In the genomic region with DNA sequence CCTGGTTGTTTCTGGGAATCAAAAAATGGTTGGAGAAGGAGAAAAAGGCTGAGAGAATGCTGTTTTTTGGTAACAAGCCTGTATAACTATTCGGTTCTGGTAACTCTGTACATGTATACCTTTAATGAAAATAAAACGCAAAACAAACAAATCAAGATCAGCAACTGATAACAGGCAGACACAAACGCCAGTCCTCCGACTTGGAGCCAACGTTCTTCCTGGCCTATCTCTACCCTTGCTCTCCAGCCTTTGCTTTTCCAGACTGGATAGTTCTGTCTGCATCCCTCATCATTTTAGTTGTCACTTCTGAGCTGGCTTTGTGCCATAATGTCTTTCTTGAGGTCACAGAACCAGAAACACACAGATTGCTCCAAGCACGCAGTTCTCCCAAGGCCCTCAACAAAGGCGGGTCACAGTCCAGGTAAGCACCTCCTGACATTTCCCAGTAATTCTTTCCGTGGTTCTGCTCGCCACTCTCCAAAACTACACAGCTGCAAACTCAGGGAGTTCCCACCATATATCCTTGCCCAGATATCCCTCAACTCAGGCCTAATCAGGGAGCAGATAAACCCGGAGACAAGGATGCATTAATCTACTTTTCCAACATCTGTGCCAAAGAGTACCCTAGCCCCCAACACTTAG, we compare ENCODE assay signal across 2 cellular contexts.
TF ChIP-seq lines count a peak whose summit lies in the region.

No MANE protein-coding gene starts in this region.

TF ChIP-seq in IMR-90, 13 proteins besides CTCF, POLR2A, EP300 and RAD21:
- TF ChIP-seq FOS (IDR thresholded peaks at IDR 0.05; ENCODE audit: low read depth, low read length) = no peak
TF ChIP-seq in IMR-90: peak in this region for 0.

TF ChIP-seq in K562, 482 proteins besides CTCF, POLR2A, EP300 and RAD21:
- TF ChIP-seq, protein P1, sequence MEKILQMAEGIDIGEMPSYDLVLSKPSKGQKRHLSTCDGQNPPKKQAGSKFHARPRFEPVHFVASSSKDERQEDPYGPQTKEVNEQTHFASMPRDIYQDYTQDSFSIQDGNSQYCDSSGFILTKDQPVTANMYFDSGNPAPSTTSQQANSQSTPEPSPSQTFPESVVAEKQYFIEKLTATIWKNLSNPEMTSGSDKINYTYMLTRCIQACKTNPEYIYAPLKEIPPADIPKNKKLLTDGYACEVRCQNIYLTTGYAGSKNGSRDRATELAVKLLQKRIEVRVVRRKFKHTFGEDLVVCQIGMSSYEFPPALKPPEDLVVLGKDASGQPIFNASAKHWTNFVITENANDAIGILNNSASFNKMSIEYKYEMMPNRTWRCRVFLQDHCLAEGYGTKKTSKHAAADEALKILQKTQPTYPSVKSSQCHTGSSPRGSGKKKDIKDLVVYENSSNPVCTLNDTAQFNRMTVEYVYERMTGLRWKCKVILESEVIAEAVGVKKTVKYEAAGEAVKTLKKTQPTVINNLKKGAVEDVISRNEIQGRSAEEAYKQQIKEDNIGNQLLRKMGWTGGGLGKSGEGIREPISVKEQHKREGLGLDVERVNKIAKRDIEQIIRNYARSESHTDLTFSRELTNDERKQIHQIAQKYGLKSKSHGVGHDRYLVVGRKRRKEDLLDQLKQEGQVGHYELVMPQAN (IDR thresholded peaks at IDR 0.05; ENCODE audit: borderline replicate concordance) = no peak
- TF ChIP-seq KAT7 (CRISPR knock-in tag; IDR thresholded peaks at IDR 0.05; ENCODE audit: borderline replicate concordance) = no peak
- no peak for TF ChIP-seq POLR2AphosphoS2 (IDR thresholded peaks at IDR 0.05; ENCODE audit: low read length)
- no peak for TF ChIP-seq ZNF586 (CRISPR knock-in tag; conservative IDR thresholded peaks at IDR 0.05)
- TF ChIP-seq MYC (IDR thresholded peaks at IDR 0.05; ENCODE audit: low read depth, low read length) = no peak
- TF ChIP-seq MYC (CRISPR knock-in tag; IDR thresholded peaks at IDR 0.05; ENCODE audit: borderline replicate concordance, low read depth) = no peak
- TF ChIP-seq NFIC (IDR thresholded peaks at IDR 0.05) = peak; percentile 81
